In genomic region chr1:39779821-39780220, GRCh38 we compare ENCODE assay signal across 22 cellular contexts. TPM values are rescaled to one million over a fixed set of nuclear protein-coding genes. Genes with fewer than 3 reads are reported as not detected.
DNase-seq lines count a peak whose midpoint lies in the region; TF ChIP-seq lines count a peak whose summit lies in the region.
"Had no signal": no experiment of that assay in that cellular context is flagged by ENCODE, and none has a peak within 500 bp of the region (broad histone marks: within the 10 kb centered on the region; RNA-seq: fewer than 3 reads in every experiment).

No MANE protein-coding gene starts in this region.

- H3K36me3 Mint-ChIP-seq in glutamatergic neuron (ENCODE audit: unreplicated experiment) = no peaks in the 10 kb centered on the region
- no peaks in the 10 kb centered on the region for H3K36me3 Mint-ChIP-seq in Caco-2 (ENCODE audit: insufficient read depth, unreplicated experiment)
- H3K36me3 Mint-ChIP-seq: CD4-positive, CD25-positive, alpha-beta regulatory T cell; CD8-positive, alpha-beta T cell had no signal

- H4K20me1 ChIP-seq in Karpas-422 (ENCODE audit: insufficient read depth, low read depth, low read length) = no peaks in the 10 kb centered on the region
- H4K20me1 ChIP-seq: BLaER1 had no signal

- H3K9me3 ChIP-seq in Karpas-422 (ENCODE audit: low read length) (no peaks in the 10 kb centered on the region), Caco-2 (no peaks in the 10 kb centered on the region)
- H3K9me3 ChIP-seq: BLaER1, HAP-1 had no signal

- H2AFZ ChIP-seq in Karpas-422 (ENCODE audit: low read length) = no peak overlapping the region

- no peak overlapping the region for H3K4me2 ChIP-seq in Karpas-422 (ENCODE audit: low read depth, low read length, poor library complexity, severe bottlenecking)

- H3K27ac Mint-ChIP-seq in glutamatergic neuron (ENCODE audit: unreplicated experiment) = no peak overlapping the region
- no peak overlapping the region for H3K27ac Mint-ChIP-seq in Caco-2 (ENCODE audit: unreplicated experiment)
- H3K27ac Mint-ChIP-seq: B cell; CD8-positive, alpha-beta T cell; HFFc6 had no signal

- H3K4me1 Mint-ChIP-seq in glutamatergic neuron (ENCODE audit: low read depth, unreplicated experiment) (no peaks in the 10 kb centered on the region), Caco-2 (ENCODE audit: low read depth, unreplicated experiment) (no peaks in the 10 kb centered on the region)
- H3K4me1 Mint-ChIP-seq: CD4-positive, CD25-positive, alpha-beta regulatory T cell had no signal

- CTCF ChIA-PET in Caco-2 (lab: Charles Lee) = no interaction called here

- peak; percentile 53 for DNase-seq in activated effector memory CD4-positive, alpha-beta T cell treated with anti-CD3 and anti-CD28 coated beads, Interleukin-2, amount 50 U/mL, for 16 hours
- DNase-seq in activated effector memory CD4-positive, alpha-beta T cell treated with Interleukin-2 at 50 U/mL for 16 hours = no peak
- DNase-seq in Karpas-422 = peak; percentile 27
- peak; percentile 4 for DNase-seq in glutamatergic neuron
- DNase-seq in posterior vena cava (ENCODE audit: low spot score) = peak; percentile 62
- no peak for DNase-seq in NCI-H2171 treated with DMSO at 0.1 percent for 48 hours (lab: John Stamatoyannopoulos, UW)
- DNase-seq in NCI-H1417 (lab: John Stamatoyannopoulos, UW) = no peak
- DNase-seq in Caco-2 = no peak
- DNase-seq: CD4-positive, CD25-positive, alpha-beta regulatory T cell; CD8-positive, alpha-beta T cell; DMS 273 treated with DMSO at 0.1 percent for 48 hours; DMS79; EL; GDM1; GOT3; HFFc6 had no signal

- H3K79me2 ChIP-seq in Karpas-422 (ENCODE audit: low read length) = no peaks in the 10 kb centered on the region

- no peak overlapping the region for H3K9ac ChIP-seq in Karpas-422 (ENCODE audit: low read length)
- H3K9ac ChIP-seq: BLaER1 had no signal

- H3K27ac ChIP-seq in Karpas-422 (ENCODE audit: low read length) = no peak overlapping the region
- H3K27ac ChIP-seq: 22Rv1, BLaER1, C4-2B had no signal

- BruUV-seq in Caco-2 (replicated peaks; lab: Mats Ljungman, UMichigan) = no TSS peak

- H3K9me2 ChIP-seq in Karpas-422 (replicated peaks; ENCODE audit: insufficient read depth, low read length) = no peaks in the 10 kb centered on the region

- H3K4me3 Mint-ChIP-seq in glutamatergic neuron (ENCODE audit: unreplicated experiment) (no peak overlapping the region), Caco-2 (ENCODE audit: unreplicated experiment) (no peak overlapping the region)
- H3K4me3 Mint-ChIP-seq: B cell; CD4-positive, CD25-positive, alpha-beta regulatory T cell; CD8-positive, alpha-beta T cell; HFFc6 had no signal

- H3K36me3 ChIP-seq in Karpas-422 (ENCODE audit: insufficient read depth, low read length) (no peaks in the 10 kb centered on the region), Caco-2 (ENCODE audit: control insufficient read depth, insufficient read depth, low read length) (no peaks in the 10 kb centered on the region)
- H3K36me3 ChIP-seq: BLaER1, HAP-1 had no signal

- H3K27me3 Mint-ChIP-seq in glutamatergic neuron (ENCODE audit: unreplicated experiment) (peaks cover 7% of the 10 kb centered on the region), Caco-2 (ENCODE audit: insufficient read depth, unreplicated experiment) (no peaks in the 10 kb centered on the region)
- H3K27me3 Mint-ChIP-seq: B cell had no signal

- H3K4me3 ChIP-seq in Karpas-422 (ENCODE audit: low read length) = no peak overlapping the region
- no peak overlapping the region for H3K4me3 ChIP-seq in Caco-2 (ENCODE audit: low read depth, low read length)
- H3K4me3 ChIP-seq: BLaER1, GM12878, HAP-1 had no signal

- H3K9me3 Mint-ChIP-seq in glutamatergic neuron (ENCODE audit: unreplicated experiment) (peaks cover 2% of the 10 kb centered on the region), Caco-2 (ENCODE audit: unreplicated experiment) (no peaks in the 10 kb centered on the region)
- H3K9me3 Mint-ChIP-seq: CD4-positive, CD25-positive, alpha-beta regulatory T cell; CD8-positive, alpha-beta T cell; HFFc6 had no signal

- H3K4me1 ChIP-seq in Karpas-422 (ENCODE audit: low read length) = no peaks in the 10 kb centered on the region
- H3K4me1 ChIP-seq in Caco-2 = peaks cover 6% of the 10 kb centered on the region; the same call in 1 of the 2 replicates

- no peaks in the 10 kb centered on the region; the same call in 1 of the 2 replicates for H3K27me3 ChIP-seq in Karpas-422 (ENCODE audit: low read length)
- no peaks in the 10 kb centered on the region for H3K27me3 ChIP-seq in Caco-2 (replicated peaks; ENCODE audit: control insufficient read depth, insufficient read depth, low read length)
- H3K27me3 ChIP-seq: BLaER1 had no signal

- intact Hi-C loops in posterior vena cava (cut with DNase I) = no loop called here
- intact Hi-C loops in Caco-2 (cut with micrococcal nuclease; ENCODE audit: unreplicated experiment) = no loop called here

- no peak for TF ChIP-seq CTCF in glutamatergic neuron (IDR thresholded peaks at IDR 0.05; ENCODE audit: partially characterized antibody, unreplicated experiment)
- TF ChIP-seq CTCF in Caco-2 (IDR thresholded peaks at IDR 0.05; ENCODE audit: insufficient read depth in 1 of 2, low read depth in 1 of 2, low read length in 1 of 2, severe bottlenecking in 1 of 2, unreplicated experiment in 1 of 2) = no peak

- POLR2A ChIA-PET in Caco-2 (lab: Charles Lee) = no interaction called here

RNA-seq across cellular contexts. Expression of gene OXCT2, which starts 8.7 kb away (rescaled TPM):
- not detected in 2 replicates for total RNA-seq in Karpas-422 (2014; rRNA removed; shearing (Covaris generic); ENCODE audit: low replicate concordance)
- total RNA-seq in glutamatergic neuron (ENCODE audit: unreplicated experiment) (0.37 TPM), posterior vena cava (1 to 10 TPM; 1.2 to 2.0 TPM), Caco-2 (2022) (4.6 and 6.4 TPM in 2 replicates)
- total RNA-seq: CD4-positive, CD25-positive, alpha-beta regulatory T cell had no signal

RNA-seq across cellular contexts. Expression of gene BMP8B, which starts 8.8 kb away (rescaled TPM):
- total RNA-seq in Karpas-422 (2014; rRNA removed; shearing (Covaris generic); ENCODE audit: low replicate concordance) = not detected in 2 replicates
- total RNA-seq in glutamatergic neuron (ENCODE audit: unreplicated experiment) = 0.12 TPM
- total RNA-seq in posterior vena cava = under 1 TPM; 0.24 to 0.69 TPM
- total RNA-seq in Caco-2 (2022) = 5.8 and 5.9 TPM in 2 replicates
- total RNA-seq: HFFc6 had no signal

RNA-seq across cellular contexts. Expression of gene PPIE, which starts 41.1 kb away (rescaled TPM):
- total RNA-seq in Karpas-422 (2014; rRNA removed; shearing (Covaris generic); ENCODE audit: low replicate concordance) = 21.3 and 25.3 TPM in 2 replicates
- total RNA-seq in glutamatergic neuron (ENCODE audit: unreplicated experiment) (28.8 TPM), posterior vena cava (10 to 100 TPM; 29.0 to 45.9 TPM), Caco-2 (2022) (39.2 and 41.7 TPM in 2 replicates)

Comparison
In these comparisons a context has a peak if more than half of its experiments do, and no peak if none do; other contexts are left out.
1. DNase-seq: peak in activated effector memory CD4-positive, alpha-beta T cell treated with anti-CD3 and anti-CD28 coated beads, Interleukin-2, amount 50 U/mL, for 16 hours (single experiment), Karpas-422 (single experiment), glutamatergic neuron (single experiment) and posterior vena cava (single experiment); none in activated effector memory CD4-positive, alpha-beta T cell treated with Interleukin-2 at 50 U/mL for 16 hours (single experiment), NCI-H2171 treated with DMSO at 0.1 percent for 48 hours (single experiment), NCI-H1417 (0 of 3) and Caco-2 (0 of 2).